ENCODE assay signal across 20 cellular contexts in genomic region chr10:6297522-6297921, GRCh38.
DNase-seq lines count a peak whose midpoint lies in the region; ATAC-seq and TF ChIP-seq lines count a peak whose summit lies in the region.
"Had no signal": no experiment of that assay in that cellular context is flagged by ENCODE, and none has a peak within 500 bp of the region (broad histone marks: within the 10 kb centered on the region; RNA-seq: fewer than 3 reads in every experiment).

No MANE protein-coding gene starts in this region.

- H3K4me1 Mint-ChIP-seq in Caco-2 (ENCODE audit: low read depth, unreplicated experiment), result peaks cover 14% of the 10 kb centered on the region
- H3K4me1 Mint-ChIP-seq in activated B cell treated with CpG ODN at 0.5 μM for 24 hours, result peaks cover 80% of the 10 kb centered on the region
- H3K4me1 Mint-ChIP-seq in stimulated activated memory B cell treated with anti-CD40 and anti-IgM and Interleukin-4, amounts not matched to agents 10 μg/mL and 1 μg/mL and 100 μg/mL, for 72 hours, result peaks cover 75% of the 10 kb centered on the region

- H3K9me3 Mint-ChIP-seq in Caco-2 (ENCODE audit: unreplicated experiment), result peaks cover 12% of the 10 kb centered on the region
- H3K9me3 Mint-ChIP-seq in activated B cell treated with CpG ODN at 0.5 μM for 24 hours, result peaks cover 7% of the 10 kb centered on the region
- peaks cover 2% of the 10 kb centered on the region for H3K9me3 Mint-ChIP-seq in stimulated activated memory B cell treated with anti-CD40 and anti-IgM and Interleukin-4, amounts not matched to agents 10 μg/mL and 1 μg/mL and 100 μg/mL, for 72 hours

- H3K27ac Mint-ChIP-seq in Caco-2 (ENCODE audit: unreplicated experiment) (peak overlapping the region; percentile 10), activated B cell treated with CpG ODN at 0.5 μM for 24 hours (peak overlapping the region; percentile 42)
- peak overlapping the region; percentile 69 for H3K27ac Mint-ChIP-seq in stimulated activated memory B cell treated with anti-CD40 and anti-IgM and Interleukin-4, amounts not matched to agents 10 μg/mL and 1 μg/mL and 100 μg/mL, for 72 hours

- CTCF ChIA-PET in Caco-2 (lab: Charles Lee) (interaction anchor here (0.9 kb wide), 1 partner anchor 108 kb away, joined by 3 read pairs; no protein-coding TSS in a partner anchor), activated B cell treated with CpG ODN at 0.5 μM for 24 hours (lab: Charles Lee) (interaction anchor here (0.6 kb wide), 1 partner anchor 102 kb away, joined by 3 read pairs; no protein-coding TSS in a partner anchor)

- intact Hi-C loops in Caco-2 (cut with micrococcal nuclease; ENCODE audit: unreplicated experiment), result no loop called here
- intact Hi-C loops in activated B cell treated with CpG ODN at 0.5 μM for 24 hours (cut with micrococcal nuclease), result no loop called here
- intact Hi-C loops in testis (cut with DNase I; ENCODE audit: low total_unique reads), result no loop called here

- DNase-seq in Caco-2, result no peak
- DNase-seq in activated B cell treated with CpG ODN at 0.5 μM for 24 hours, result no peak
- DNase-seq in epithelial cell of prostate (ENCODE audit: low read depth, low spot score), result no peak
- no peak for DNase-seq in NCI-H345 (lab: John Stamatoyannopoulos, UW)
- no peak for DNase-seq in NCI-H524 treated with DMSO at 0.1 percent for 48 hours (lab: John Stamatoyannopoulos, UW)
- DNase-seq in testis, result no peak
- DNase-seq: GDM1; NCI-H1048; NCI-H2081; NCI-H69; occipital lobe; SJCRH30; stimulated activated naive CD8-positive, alpha-beta T cell treated with anti-CD3 and anti-CD28 coated beads, Interleukin-15, amount 100 ng/mL, for 72 hours had no signal

- H3K4me3 Mint-ChIP-seq in Caco-2 (ENCODE audit: unreplicated experiment) (no peak overlapping the region), activated B cell treated with CpG ODN at 0.5 μM for 24 hours (no peak overlapping the region)
- H3K4me3 Mint-ChIP-seq in stimulated activated memory B cell treated with anti-CD40 and anti-IgM and Interleukin-4, amounts not matched to agents 10 μg/mL and 1 μg/mL and 100 μg/mL, for 72 hours, result no peak overlapping the region

- no peak for TF ChIP-seq POLR2A in testis (IDR thresholded peaks at IDR 0.05)

- H3K27me3 ChIP-seq in Caco-2 (replicated peaks; ENCODE audit: control insufficient read depth, insufficient read depth, low read length) (no peaks in the 10 kb centered on the region), testis (no peaks in the 10 kb centered on the region)
- H3K27me3 ChIP-seq: foreskin keratinocyte, right lobe of liver, SJCRH30 had no signal

- H3K4me1 ChIP-seq in Caco-2 (peaks cover 27% of the 10 kb centered on the region), testis (no peaks in the 10 kb centered on the region)
- H3K4me1 ChIP-seq: right lobe of liver, SJCRH30 had no signal

- no peak for ATAC-seq in activated B cell treated with CpG ODN at 0.5 μM for 24 hours (ENCODE audit: low read depth)
- no peak for ATAC-seq in stimulated activated memory B cell treated with anti-CD40 and anti-IgM and Interleukin-4, amounts not matched to agents 10 μg/mL and 1 μg/mL and 100 μg/mL, for 72 hours
- ATAC-seq: activated CD4-positive, CD25-positive, alpha-beta regulatory T cell treated with anti-CD3 and anti-CD28 coated beads, Interleukin-2, amount 50 U/mL, for 24 hours; foreskin keratinocyte; GM12878; stimulated activated naive CD8-positive, alpha-beta T cell treated with anti-CD3 and anti-CD28 coated beads, Interleukin-15, amount 100 ng/mL, for 72 hours had no signal

- POLR2A ChIA-PET in Caco-2 (lab: Charles Lee) (no interaction called here), activated B cell treated with CpG ODN at 0.5 μM for 24 hours (lab: Charles Lee) (interaction anchor here (1.2 to 7.4 kb wide), 4 partner anchors 22 to 95 kb away, joined by 3 to 129 read pairs (median 10); partner anchors contain the start of gene PFKFB3)

- TF ChIP-seq CTCF in Caco-2 (IDR thresholded peaks at IDR 0.05; ENCODE audit: insufficient read depth in 1 of 2, low read depth in 1 of 2, low read length in 1 of 2, severe bottlenecking in 1 of 2, unreplicated experiment in 1 of 2), result no peak
- TF ChIP-seq CTCF in activated B cell treated with CpG ODN at 0.5 μM for 24 hours (IDR thresholded peaks at IDR 0.05), result no peak
- no peak for TF ChIP-seq CTCF in testis (IDR thresholded peaks at IDR 0.05)

- no peak overlapping the region for H3K4me3 ChIP-seq in Caco-2 (ENCODE audit: low read depth, low read length)
- H3K4me3 ChIP-seq in testis, result no peak overlapping the region
- H3K4me3 ChIP-seq: coronary artery, GM12878, right lobe of liver, SJCRH30 had no signal

- WGBS in testis, 2 donors, result 77 to 82% methylated on average over 7 of the region's 7 CpGs

- BruUV-seq in Caco-2 (replicated peaks; lab: Mats Ljungman, UMichigan), result no TSS peak

- H3K36me3 ChIP-seq in Caco-2 (ENCODE audit: control insufficient read depth, insufficient read depth, low read length), result no peaks in the 10 kb centered on the region
- no peaks in the 10 kb centered on the region for H3K36me3 ChIP-seq in testis (ENCODE audit: low read depth, missing control alignments)
- H3K36me3 ChIP-seq: right lobe of liver, SJCRH30 had no signal

- no peaks in the 10 kb centered on the region for H3K36me3 Mint-ChIP-seq in Caco-2 (ENCODE audit: insufficient read depth, unreplicated experiment)
- H3K36me3 Mint-ChIP-seq in activated B cell treated with CpG ODN at 0.5 μM for 24 hours (ENCODE audit: low read depth), result no peaks in the 10 kb centered on the region
- peaks cover 7% of the 10 kb centered on the region for H3K36me3 Mint-ChIP-seq in stimulated activated memory B cell treated with anti-CD40 and anti-IgM and Interleukin-4, amounts not matched to agents 10 μg/mL and 1 μg/mL and 100 μg/mL, for 72 hours

- H3K27me3 Mint-ChIP-seq in Caco-2 (ENCODE audit: insufficient read depth, unreplicated experiment), result no peaks in the 10 kb centered on the region
- H3K27me3 Mint-ChIP-seq in activated B cell treated with CpG ODN at 0.5 μM for 24 hours, result no peaks in the 10 kb centered on the region
- H3K27me3 Mint-ChIP-seq in stimulated activated memory B cell treated with anti-CD40 and anti-IgM and Interleukin-4, amounts not matched to agents 10 μg/mL and 1 μg/mL and 100 μg/mL, for 72 hours, result no peaks in the 10 kb centered on the region
- H3K27me3 Mint-ChIP-seq: stimulated activated naive CD8-positive, alpha-beta T cell treated with anti-CD3 and anti-CD28 coated beads, Interleukin-15, amount 100 ng/mL, for 72 hours had no signal

- no peaks in the 10 kb centered on the region for H3K9me3 ChIP-seq in Caco-2
- no peaks in the 10 kb centered on the region for H3K9me3 ChIP-seq in testis
- H3K9me3 ChIP-seq: right lobe of liver, SJCRH30 had no signal

- H3K27ac ChIP-seq in epithelial cell of prostate (peak overlapping the region; percentile 41), testis (no peak overlapping the region)
- H3K27ac ChIP-seq: foreskin keratinocyte, KMS-11, right lobe of liver, SJCRH30 had no signal

Comparison
In these comparisons a context has a peak if more than half of its experiments do, and no peak if none do; other contexts are left out.
1. H3K27ac Mint-ChIP-seq: peak in every context shown above with its lines; median percentile 69 in stimulated activated memory B cell treated with anti-CD40 and anti-IgM and Interleukin-4, amounts not matched to agents 10 μg/mL and 1 μg/mL and 100 μg/mL, for 72 hours; 42 in activated B cell treated with CpG ODN at 0.5 μM for 24 hours; 10 in Caco-2.